19 cellular contexts compared by ENCODE assay signal in the genomic region with DNA sequence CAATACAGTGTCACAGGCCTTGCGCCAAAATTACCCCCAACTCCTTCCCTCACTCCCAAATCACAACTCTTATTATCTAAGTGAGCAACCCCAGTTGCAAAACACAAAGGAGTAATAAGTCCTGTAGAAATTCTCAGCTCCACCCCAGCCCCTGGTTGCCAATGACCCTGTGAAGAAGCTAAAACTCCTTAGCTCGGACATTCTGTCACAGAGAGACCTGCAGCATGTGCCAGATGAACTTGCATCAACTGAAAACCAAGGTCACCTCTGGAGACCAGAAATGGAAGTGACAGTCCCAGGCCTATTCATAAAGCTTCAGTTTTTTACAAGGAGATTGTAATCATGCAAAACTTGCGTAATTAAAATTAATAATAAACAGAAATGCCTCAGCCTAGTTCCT. TPM values are rescaled to one million over a fixed set of nuclear protein-coding genes. Genes with fewer than 3 reads are reported as not detected.
A peak's percentile ranks its signal among the peaks of the same experiment; 100 is the strongest.
DNase-seq lines count a peak whose midpoint lies in the region; ATAC-seq, FAIRE-seq and TF ChIP-seq lines count a peak whose summit lies in the region.
"Had no signal": no experiment of that assay in that cellular context is flagged by ENCODE, and none has a peak within 500 bp of the region (broad histone marks: within the 10 kb centered on the region; RNA-seq: fewer than 3 reads in every experiment).

No MANE protein-coding gene starts in this region.

- TF ChIP-seq EP300 in K562 (IDR thresholded peaks at IDR 0.05; ENCODE audit: low read length) (no peak), esophagus muscularis mucosa (IDR thresholded peaks at IDR 0.05) (no peak)

- H3F3A ChIP-seq in GM23338 (replicated peaks; ENCODE audit: low read depth) (peaks cover 40% of the 10 kb centered on the region), neural progenitor cell (ENCODE audit: low read depth) (no peaks in the 10 kb centered on the region)

- H3K4me3 Mint-ChIP-seq in GM23338: no peak overlapping the region
- no peak overlapping the region for H3K4me3 Mint-ChIP-seq in neural progenitor cell
- H3K4me3 Mint-ChIP-seq in stimulated activated naive B cell treated with anti-CD40 and anti-IgM and Interleukin-4, amounts not matched to agents 10 μg/mL and 1 μg/mL and 100 μg/mL, for 72 hours: no peak overlapping the region

- H3K9ac ChIP-seq in K562 (ENCODE audit: insufficient read depth in 1 of 2, low read depth in 2 of 2, low read length in 2 of 2) (no peak overlapping the region), neural progenitor cell (no peak overlapping the region)

- H3K9me3 Mint-ChIP-seq in GM23338: peaks cover 2% of the 10 kb centered on the region; the same call in 1 of the 3 replicates
- H3K9me3 Mint-ChIP-seq in neural progenitor cell: no peaks in the 10 kb centered on the region
- H3K9me3 Mint-ChIP-seq in stimulated activated naive B cell treated with anti-CD40 and anti-IgM and Interleukin-4, amounts not matched to agents 10 μg/mL and 1 μg/mL and 100 μg/mL, for 72 hours: no peaks in the 10 kb centered on the region

- H3K36me3 Mint-ChIP-seq in GM23338 (ENCODE audit: low read depth) (peaks cover 66% of the 10 kb centered on the region), neural progenitor cell (peaks cover 15% of the 10 kb centered on the region)
- H3K36me3 Mint-ChIP-seq in stimulated activated naive B cell treated with anti-CD40 and anti-IgM and Interleukin-4, amounts not matched to agents 10 μg/mL and 1 μg/mL and 100 μg/mL, for 72 hours: no peaks in the 10 kb centered on the region

- no peak overlapping the region for H3K4me3 ChIP-seq in GM23338
- no peak overlapping the region for H3K4me3 ChIP-seq in K562
- H3K4me3 ChIP-seq in left ventricle myocardium inferior: no peak overlapping the region
- H3K4me3 ChIP-seq in neural progenitor cell: no peak overlapping the region
- H3K4me3 ChIP-seq in esophagus muscularis mucosa: no peak overlapping the region

- TF ChIP-seq RAD21 in K562 (CRISPR knock-in tag; conservative IDR thresholded peaks at IDR 0.05 in 1 of 2, IDR thresholded peaks at IDR 0.05 in 1 of 2): no peak

- FAIRE-seq in K562 (lab: Jason Lieb, UNC): no peak
- FAIRE-seq: A204.1, H54 had no signal

- POLR2A ChIA-PET in K562 (lab: Yijun Ruan, JAX): interaction anchor here (0.5 to 0.8 kb wide), 2 partner anchors 22 to 487 kb away, joined by 3 read pairs; no protein-coding TSS in a partner anchor

- no peak for TF ChIP-seq POLR2A in K562 (conservative IDR thresholded peaks at IDR 0.05)
- TF ChIP-seq POLR2A in esophagus muscularis mucosa (IDR thresholded peaks at IDR 0.05; ENCODE audit: low read depth): no peak

- H3K36me3 ChIP-seq in GM23338 (ENCODE audit: insufficient read depth): peaks cover 42% of the 10 kb centered on the region
- H3K36me3 ChIP-seq in K562 (ENCODE audit: control insufficient read depth, insufficient read depth, low read length): no peaks in the 10 kb centered on the region
- H3K36me3 ChIP-seq in left ventricle myocardium inferior: peaks cover 23% of the 10 kb centered on the region
- no peaks in the 10 kb centered on the region for H3K36me3 ChIP-seq in neural progenitor cell
- peaks cover 11 to 39% (median 24%) of the 10 kb centered on the region in 4 donors for H3K36me3 ChIP-seq in esophagus muscularis mucosa

- H3K79me2 ChIP-seq in GM23338 (replicated peaks; ENCODE audit: insufficient read depth): peaks cover 55% of the 10 kb centered on the region
- H3K79me2 ChIP-seq in K562 (ENCODE audit: control insufficient read depth, insufficient read depth, low read length): no peaks in the 10 kb centered on the region
- H3K79me2 ChIP-seq in neural progenitor cell (ENCODE audit: low read depth): no peaks in the 10 kb centered on the region

- intact Hi-C loops in K562 (cut with micrococcal nuclease) (loop anchor here (10.0 kb wide), 1 partner anchor 515 kb away; no protein-coding TSS in a partner anchor), left ventricle myocardium inferior (cut with micrococcal nuclease) (no loop called here), esophagus muscularis mucosa (cut with DNase I) (no loop called here)

- H3K27me3 ChIP-seq in GM23338 (ENCODE audit: insufficient read depth): no peaks in the 10 kb centered on the region
- H3K27me3 ChIP-seq in K562 (ENCODE audit: control insufficient read depth in 2 of 2, insufficient read depth in 2 of 2, low read length in 2 of 2): no peaks in the 10 kb centered on the region; a peak in 1 of 5 replicates
- H3K27me3 ChIP-seq in left ventricle myocardium inferior (ENCODE audit: low read depth): no peaks in the 10 kb centered on the region
- no peaks in the 10 kb centered on the region for H3K27me3 ChIP-seq in neural progenitor cell
- no peaks in the 10 kb centered on the region for H3K27me3 ChIP-seq in esophagus muscularis mucosa

- H2AFZ ChIP-seq in GM23338 (no peak overlapping the region), K562 (ENCODE audit: low read depth, low read length) (no peak overlapping the region), neural progenitor cell (replicated peaks) (no peak overlapping the region)

- DNase-seq in GM23338 (ENCODE audit: low spot score) (no peak), K562 (ENCODE audit: extremely low read depth in 1 of 4, low spot score in 3 of 4) (no peak), left ventricle myocardium inferior (no peak), neural progenitor cell (ENCODE audit: low spot score) (no peak), esophagus muscularis mucosa (ENCODE audit: extremely low spot score) (no peak), nucleus accumbens (lab: John Stamatoyannopoulos, UW) (no peak)
- DNase-seq in stimulated activated naive B cell treated with anti-CD40 and anti-IgM and Interleukin-4, amounts not matched to agents 10 μg/mL and 1 μg/mL and 100 μg/mL, for 72 hours: no peak
- DNase-seq: DMS153; IMR-90; NCI-H1092; NCI-H226; NCI-H69; NK-92 treated with Interleukin-12 subunit alpha and Interleukin-12 subunit beta, amount 100 ng/mL, for 24 hours; OCI-M1 had no signal

- H3K27ac ChIP-seq in GM23338 (ENCODE audit: low read depth) (0 out of 2 replicates have a peak overlapping the region, but pooled peaks have one; percentile 59), K562 (ENCODE audit: extremely low read depth, low read depth, low read length) (no peak overlapping the region), left ventricle myocardium inferior (replicated peaks) (peak overlapping the region; percentile 83), neural progenitor cell (no peak overlapping the region), esophagus muscularis mucosa (replicated peaks in 1 of 4) (peak overlapping the region in 1 of 4 donors; percentile 7)
- H3K27ac ChIP-seq: C4-2B had no signal

- peaks cover 9% of the 10 kb centered on the region; the same call in 1 of the 3 replicates for H3K4me1 Mint-ChIP-seq in GM23338
- peaks cover 9% of the 10 kb centered on the region for H3K4me1 Mint-ChIP-seq in neural progenitor cell
- H3K4me1 Mint-ChIP-seq in stimulated activated naive B cell treated with anti-CD40 and anti-IgM and Interleukin-4, amounts not matched to agents 10 μg/mL and 1 μg/mL and 100 μg/mL, for 72 hours: no peaks in the 10 kb centered on the region

- H3K27me3 Mint-ChIP-seq in GM23338 (ENCODE audit: insufficient read depth, low read depth, poor library complexity): peaks cover 16% of the 10 kb centered on the region
- H3K27me3 Mint-ChIP-seq in neural progenitor cell (ENCODE audit: insufficient read depth, low read depth): no peaks in the 10 kb centered on the region
- peaks cover 3 to 10% of the 10 kb centered on the region in 2 donors for H3K27me3 Mint-ChIP-seq in stimulated activated naive B cell treated with anti-CD40 and anti-IgM and Interleukin-4, amounts not matched to agents 10 μg/mL and 1 μg/mL and 100 μg/mL, for 72 hours

- in situ Hi-C loops in K562 (cut with MboI): no loop called here

- BruUV-seq in K562 (replicated peaks; lab: Mats Ljungman, UMichigan): no TSS peak

- no peaks in the 10 kb centered on the region for H3K9me1 ChIP-seq in K562 (ENCODE audit: control insufficient read depth, insufficient read depth, low read length)

- no peak overlapping the region for H3K4me2 ChIP-seq in GM23338
- no peak overlapping the region for H3K4me2 ChIP-seq in K562 (ENCODE audit: insufficient read depth, low read length)
- no peak overlapping the region for H3K4me2 ChIP-seq in neural progenitor cell

- 78% methylated on average over 3 of the region's 3 CpGs for WGBS in K562 (ENCODE audit: insufficient coverage, low coverage, missing lambda C conversion rate)
- 83% methylated on average over 3 of the region's 3 CpGs for WGBS in esophagus muscularis mucosa

- H3K4me1 ChIP-seq in GM23338 (ENCODE audit: insufficient read depth): no peaks in the 10 kb centered on the region
- peaks cover 0 to 7% of the 10 kb centered on the region in 2 experiments; a peak in 3 of 5 replicates for H3K4me1 ChIP-seq in K562 (replicated peaks in 1 of 2; ENCODE audit: control insufficient read depth in 2 of 2, insufficient read depth in 2 of 2, low read length in 2 of 2)
- H3K4me1 ChIP-seq in left ventricle myocardium inferior: peaks cover 45% of the 10 kb centered on the region
- no peaks in the 10 kb centered on the region for H3K4me1 ChIP-seq in neural progenitor cell
- H3K4me1 ChIP-seq in esophagus muscularis mucosa: peaks cover 19 to 32% (median 24%) of the 10 kb centered on the region in 4 donors

- TF ChIP-seq CTCF in GM23338 (conservative IDR thresholded peaks at IDR 0.05; ENCODE audit: low read depth in 2 of 2) (no peak), K562 (IDR thresholded peaks at IDR 0.05 in 2 of 3, conservative IDR thresholded peaks at IDR 0.05 in 1 of 3; ENCODE audit: insufficient read depth in 2 of 3, low read depth in 1 of 3, low read length in 3 of 3) (no peak), left ventricle myocardium inferior (IDR thresholded peaks at IDR 0.05; ENCODE audit: borderline replicate concordance) (no peak), neural progenitor cell (IDR thresholded peaks at IDR 0.05) (no peak), esophagus muscularis mucosa (IDR thresholded peaks at IDR 0.05) (no peak)

- no peaks in the 10 kb centered on the region for H3K9me3 ChIP-seq in K562 (replicated peaks; ENCODE audit: control insufficient read depth, insufficient read depth, low read depth, low read length)
- H3K9me3 ChIP-seq in left ventricle myocardium inferior (replicated peaks): no peaks in the 10 kb centered on the region
- no peaks in the 10 kb centered on the region for H3K9me3 ChIP-seq in neural progenitor cell (ENCODE audit: low read depth)
- H3K9me3 ChIP-seq in esophagus muscularis mucosa: no peaks in the 10 kb centered on the region

- H3K27ac Mint-ChIP-seq in GM23338 (no peak overlapping the region; the same call in 1 of the 2 replicates), neural progenitor cell (peak overlapping the region; percentile 11)
- no peak overlapping the region for H3K27ac Mint-ChIP-seq in stimulated activated naive B cell treated with anti-CD40 and anti-IgM and Interleukin-4, amounts not matched to agents 10 μg/mL and 1 μg/mL and 100 μg/mL, for 72 hours

- CTCF ChIA-PET in K562 (lab: Yijun Ruan, JAX; ENCODE audit: low intra/inter-chr PET ratio): no interaction called here

- H4K20me1 ChIP-seq in GM23338 (replicated peaks; ENCODE audit: insufficient read depth) (peaks cover 20% of the 10 kb centered on the region), K562 (replicated peaks; ENCODE audit: control insufficient read depth, insufficient read depth, low read length) (no peaks in the 10 kb centered on the region), neural progenitor cell (ENCODE audit: low read depth) (no peaks in the 10 kb centered on the region)

- no peak for ATAC-seq in GM23338
- ATAC-seq in K562: no peak
- ATAC-seq in GM21515 (IDR thresholded peaks at IDR 0.05; ENCODE audit: unreplicated experiment): no peak
- no peak for ATAC-seq in stimulated activated naive B cell treated with anti-CD40 and anti-IgM and Interleukin-4, amounts not matched to agents 10 μg/mL and 1 μg/mL and 100 μg/mL, for 72 hours (replicated peaks)

- H3K9me2 ChIP-seq in GM23338 (ENCODE audit: insufficient read depth): no peaks in the 10 kb centered on the region

RNA-seq across cellular contexts. Expression of a gene that starts 55.2 kb away (rescaled TPM):
- total RNA-seq in GM23338 (2014; rRNA removed; shearing (Covaris generic)): 36.9 and 53.3 TPM in 2 replicates
- 171 and 179 TPM in 2 replicates for polyA plus RNA-seq in GM23338 (2016; fragmentation: Nextera tagmentation; extraction: Ambion mirVana)
- total RNA-seq in K562 (2011; cell fraction: chromatin; rRNA removed; ENCODE audit: low replicate concordance): 0.93 and 1.2 TPM in 2 replicates
- total RNA-seq in K562 (2011; cell fraction: nucleolus; rRNA removed): 0.53 and 1.2 TPM in 2 replicates
- 0.66 and 2.4 TPM in 2 replicates for total RNA-seq in K562 (2011; cell fraction: nucleoplasm; rRNA removed)
- 0.23 and 0.29 TPM in 2 replicates for total RNA-seq in K562 (2014; rRNA removed)
- total RNA-seq in K562 (2014; rRNA removed; fragmentation: Illumina TruSeq; extraction: Trizol): 0.11 and 0.16 TPM in 2 replicates
- 0.08 TPM in 1 of 2 replicates, not detected in the other for total RNA-seq in K562 (2015; rRNA removed; fragmentation: Illumina TruSeq; extraction: Trizol)
- 2.6 and 2.7 TPM in 2 replicates for total RNA-seq in K562 (2021)
- 0.36 and 1.4 TPM in 2 replicates for polyA plus RNA-seq in K562 (2011; rRNA removed)
- polyA plus RNA-seq in K562 (2011; cell fraction: cytosol; rRNA removed): 0.83 and 1.5 TPM in 2 replicates
- 1.00 and 1.8 TPM in 2 replicates for polyA plus RNA-seq in K562 (2011; cell fraction: nucleus; rRNA removed)
- 1.4 and 3.2 TPM in 2 replicates for polyA plus RNA-seq in K562 (2012)
- 2.4 and 3.0 TPM in 2 replicates for polyA plus RNA-seq in K562 (2014; fragmentation: Illumina TruSeq; extraction: Trizol)
- under 1 TPM; 0.28 to 0.38 TPM for polyA plus RNA-seq in K562 (2014; fragmentation: Nextera tagmentation; extraction: Ambion mirVana)
- polyA plus RNA-seq in K562 (2014; rRNA removed): 0.61 and 1.8 TPM in 2 replicates
- 0.42 and 0.77 TPM in 2 replicates for polyA minus RNA-seq in K562 (2011; rRNA and poly(A)+ RNA removed)
- polyA minus RNA-seq in K562 (2011; cell fraction: cytosol; rRNA and poly(A)+ RNA removed): 1.3 and 1.4 TPM in 2 replicates
- 0.27 and 0.44 TPM in 2 replicates for polyA minus RNA-seq in K562 (2011; cell fraction: nucleus; rRNA and poly(A)+ RNA removed)
- total RNA-seq in left ventricle myocardium inferior: 276 TPM
- 0.15 and 1.8 TPM in 2 replicates for total RNA-seq in neural progenitor cell (ENCODE audit: low replicate concordance)
- 10 to 100 TPM; 27.2 to 64.1 (median 45.4) TPM for total RNA-seq in esophagus muscularis mucosa
- total RNA-seq: IMR-90, LHCN-M2 had no signal

Comparison
In these comparisons a context has a peak if more than half of its experiments do, and no peak if none do; other contexts are left out.
1. H3K27ac ChIP-seq: peak in GM23338 (single experiment) and left ventricle myocardium inferior (single experiment); none in K562 (single experiment) and neural progenitor cell (single experiment).
2. RNA of a gene that starts 55.2 kb away (total RNA-seq): 276 TPM in left ventricle myocardium inferior (single experiment), 36.9 to 53.3 TPM in GM23338 and 27.2 to 64.1 TPM in esophagus muscularis mucosa; 0.08 to 2.7 TPM in K562 and 0.15 to 1.8 TPM in neural progenitor cell; every median in the first group is over 4 times any median in the second.